In the genomic region with DNA sequence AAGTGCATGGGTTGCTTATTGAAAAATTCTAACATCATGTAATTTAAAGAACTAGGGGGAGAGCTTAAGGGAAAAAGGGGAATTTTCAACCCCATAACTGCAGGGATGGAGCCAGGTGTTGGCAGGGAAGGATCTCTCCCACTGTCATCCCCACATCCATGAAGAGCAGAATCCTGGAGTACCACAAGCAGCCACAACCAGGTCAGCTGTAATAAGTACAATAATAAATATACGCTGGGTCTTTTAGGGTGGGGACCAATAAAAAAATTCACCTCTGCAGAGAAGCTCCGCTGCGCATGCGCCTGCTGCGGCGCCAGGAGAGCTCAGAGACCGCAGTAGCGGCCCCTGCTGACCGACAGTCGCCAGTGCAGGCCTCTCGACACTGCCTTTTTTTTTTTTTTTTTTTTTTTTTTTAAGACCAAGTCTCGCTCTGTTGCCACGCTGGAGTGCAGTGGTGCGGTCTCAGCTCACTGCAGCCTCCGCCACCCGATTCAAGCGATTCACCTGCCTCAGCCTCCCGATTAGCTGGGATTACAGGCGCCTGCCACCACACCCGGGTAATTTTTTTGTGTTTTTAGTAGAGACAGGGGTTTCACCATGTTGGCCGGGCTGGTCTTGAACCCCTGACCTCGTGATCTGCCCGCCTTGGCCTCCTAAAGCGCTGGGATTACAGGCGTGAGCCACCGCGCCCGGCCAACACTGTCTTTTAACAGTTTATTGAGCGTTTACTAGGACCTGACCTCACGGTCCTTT, we compare ENCODE assay signal across 8 cellular contexts. TPM values are rescaled to one million over a fixed set of nuclear protein-coding genes. Genes with fewer than 3 reads are reported as not detected.
A peak's percentile ranks its signal among the peaks of the same experiment; 100 is the strongest.
DNase-seq lines count a peak whose midpoint lies in the region; ATAC-seq and TF ChIP-seq lines count a peak whose summit lies in the region.

No MANE protein-coding gene starts in this region.

- no peaks in the 10 kb centered on the region for H3K27me3 Mint-ChIP-seq in activated naive CD4-positive, alpha-beta T cell treated with anti-CD3 and anti-CD28 coated beads for 36 hours (ENCODE audit: low read depth)

- POLR2A ChIA-PET in AG04449 (lab: Yijun Ruan, JAX) (interaction anchor here (0.6 to 1.5 kb wide), 7 partner anchors 9 to 229 kb away, joined by 3 to 9 read pairs (median 5); no protein-coding TSS in a partner anchor), SK-N-SH (lab: Yijun Ruan, JAX) (interaction anchor here (0.6 to 1.4 kb wide), 10 partner anchors 8 to 225 kb away, joined by 3 to 15 read pairs (median 4); a partner anchor contains a TSS)

- TF ChIP-seq CTCF in AG04449 (IDR thresholded peaks at IDR 0.05; ENCODE audit: insufficient read depth, low read length, missing control alignments) (peak; percentile 78), SK-N-SH (IDR thresholded peaks at IDR 0.05) (peak; percentile 81), omental fat pad (IDR thresholded peaks at IDR 0.05) (peak in 1 of 3 donors; percentile 60), suprapubic skin (IDR thresholded peaks at IDR 0.05) (peak; percentile 66 to 85)

- H3K27me3 ChIP-seq in SK-N-SH (ENCODE audit: insufficient read depth) (no peaks in the 10 kb centered on the region), suprapubic skin (no peaks in the 10 kb centered on the region)

- CTCF ChIA-PET in AG04449 (lab: Yijun Ruan, JAX) (interaction anchor here (0.5 to 4.1 kb wide), 34 partner anchors 9 to 233 kb away, joined by 3 to 61 read pairs (median 6); a partner anchor contains a TSS), SK-N-SH (lab: Yijun Ruan, JAX) (interaction anchor here (0.5 to 2.3 kb wide), 31 partner anchors 8 to 671 kb away, joined by 3 to 38 read pairs (median 3); a partner anchor contains a TSS)
- CTCF ChIA-PET in activated naive CD4-positive, alpha-beta T cell treated with anti-CD3 and anti-CD28 coated beads for 36 hours (lab: Charles Lee) = interaction anchor here (0.6 to 1.7 kb wide), 20 partner anchors 9 to 1793 kb away, joined by 3 to 18 read pairs (median 4); a partner anchor contains a TSS

- H3K4me3 Mint-ChIP-seq in activated naive CD4-positive, alpha-beta T cell treated with anti-CD3 and anti-CD28 coated beads for 36 hours = peak overlapping the region; percentile 91

- DNase-seq in AG04449 (ENCODE audit: low read depth, low spot score) (no peak), NCI-H1092 (lab: John Stamatoyannopoulos, UW) (peak; percentile 83), SK-N-SH (peak; percentile 87), globus pallidus (ENCODE audit: low spot score) (peak; percentile 78), omental fat pad (ENCODE audit: low spot score) (peak; percentile 77), suprapubic skin (ENCODE audit: low spot score in 2 of 2) (peak in 1 of 2 donors; percentile 83)
- DNase-seq in activated naive CD4-positive, alpha-beta T cell treated with anti-CD3 and anti-CD28 coated beads for 36 hours = peak; percentile 92

- no peaks in the 10 kb centered on the region for H3K9me2 ChIP-seq in SK-N-SH

- intact Hi-C loops in activated naive CD4-positive, alpha-beta T cell treated with anti-CD3 and anti-CD28 coated beads for 36 hours (cut with micrococcal nuclease) = loop anchor here (2.0 to 5.0 kb wide), 6 partner anchors 17 to 925 kb away; a partner anchor contains a TSS

- H2AFZ ChIP-seq in SK-N-SH (ENCODE audit: low read depth) = peak overlapping the region; percentile 76; the same call in 1 of the 2 replicates

- H3K36me3 Mint-ChIP-seq in activated naive CD4-positive, alpha-beta T cell treated with anti-CD3 and anti-CD28 coated beads for 36 hours (ENCODE audit: low read depth) = peaks cover 24% of the 10 kb centered on the region

- peaks cover 40% of the 10 kb centered on the region for H3K4me1 Mint-ChIP-seq in activated naive CD4-positive, alpha-beta T cell treated with anti-CD3 and anti-CD28 coated beads for 36 hours (ENCODE audit: low read depth)

- H3K4me1 ChIP-seq in SK-N-SH (ENCODE audit: control insufficient read depth in 1 of 2, insufficient read depth in 2 of 2, low read depth in 1 of 2, low read length in 1 of 2) (peaks cover 11 to 29% of the 10 kb centered on the region in 2 experiments), suprapubic skin (peaks cover 50% of the 10 kb centered on the region)

- H3K9ac ChIP-seq in SK-N-SH = no peak overlapping the region; the same call in 1 of the 2 replicates

- TF ChIP-seq POLR2A in suprapubic skin (IDR thresholded peaks at IDR 0.05) = no peak

- H3K9me3 ChIP-seq in SK-N-SH = no peaks in the 10 kb centered on the region
- no peaks in the 10 kb centered on the region for H3K9me3 ChIP-seq in suprapubic skin

- peaks cover 16 to 19% of the 10 kb centered on the region in 2 experiments for H3K36me3 ChIP-seq in SK-N-SH (replicated peaks in 1 of 2; ENCODE audit: control insufficient read depth in 1 of 2, insufficient read depth in 2 of 2, low read length in 1 of 2)
- H3K36me3 ChIP-seq in suprapubic skin = peaks cover 15% of the 10 kb centered on the region

- 12% methylated on average over 30 of the region's 30 CpGs for WGBS in SK-N-SH (ENCODE audit: low lambda C conversion rate)
- WGBS in suprapubic skin = 11% methylated on average over 30 of the region's 30 CpGs

- TF ChIP-seq EP300 in SK-N-SH (IDR thresholded peaks at IDR 0.05; ENCODE audit: borderline replicate concordance in 1 of 2, low read depth in 1 of 2, low read length in 1 of 2) (no peak), suprapubic skin (IDR thresholded peaks at IDR 0.05) (no peak)

- no peaks in the 10 kb centered on the region for H3K9me3 Mint-ChIP-seq in activated naive CD4-positive, alpha-beta T cell treated with anti-CD3 and anti-CD28 coated beads for 36 hours

- peaks cover 25% of the 10 kb centered on the region for H3K79me2 ChIP-seq in SK-N-SH (ENCODE audit: insufficient read depth)

- H3K27ac Mint-ChIP-seq in activated naive CD4-positive, alpha-beta T cell treated with anti-CD3 and anti-CD28 coated beads for 36 hours = peak overlapping the region; percentile 56

- peaks cover 24% of the 10 kb centered on the region for H4K20me1 ChIP-seq in SK-N-SH (ENCODE audit: insufficient read depth)

- H3K27ac ChIP-seq in SK-N-SH (ENCODE audit: low read depth in 2 of 2, low read length in 1 of 2) (peak overlapping the region in 1 of 2 experiments; percentile 12; a peak in 1 of 4 replicates), suprapubic skin (no peak overlapping the region)

- peak; percentile 33; the same call in 1 of the 2 replicates for TF ChIP-seq RAD21 in SK-N-SH (IDR thresholded peaks at IDR 0.05; ENCODE audit: low read length)

- peak overlapping the region; percentile 43 for H3K4me3 ChIP-seq in AG04449 (ENCODE audit: low read depth, low read length)
- peak overlapping the region; percentile 30 to 31; a peak in 3 of 4 replicates for H3K4me3 ChIP-seq in SK-N-SH (ENCODE audit: low read depth in 2 of 2, low read length in 1 of 2)
- H3K4me3 ChIP-seq in suprapubic skin = peak overlapping the region; percentile 99

- peaks cover 27% of the 10 kb centered on the region for H3F3A ChIP-seq in SK-N-SH (replicated peaks; ENCODE audit: insufficient read depth)

- ATAC-seq in GM19035 (IDR thresholded peaks at IDR 0.05; ENCODE audit: unreplicated experiment) (peak; percentile 41), omental fat pad (ENCODE audit: low FRiP score) (no peak)

- peak overlapping the region; percentile 89 for H3K4me2 ChIP-seq in SK-N-SH

TF ChIP-seq in SK-N-SH, 30 proteins besides CTCF, POLR2A, EP300 and RAD21 (continues in another document):
- peak; percentile 95 for TF ChIP-seq NRF1 (IDR thresholded peaks at IDR 0.05; ENCODE audit: low read depth, low read length)
- TF ChIP-seq SMC3 (IDR thresholded peaks at IDR 0.05; ENCODE audit: low read depth, low read length) = 0 out of 2 replicates have a peak, but pooled peaks have one; percentile 28
- 0 out of 2 replicates have a peak, but pooled peaks have one; percentile 6 for TF ChIP-seq RCOR1 (IDR thresholded peaks at IDR 0.05; ENCODE audit: low read length)
- TF ChIP-seq SIN3A (IDR thresholded peaks at IDR 0.05; ENCODE audit: borderline replicate concordance, low read depth, low read length) = no peak
- TF ChIP-seq, protein P1, sequence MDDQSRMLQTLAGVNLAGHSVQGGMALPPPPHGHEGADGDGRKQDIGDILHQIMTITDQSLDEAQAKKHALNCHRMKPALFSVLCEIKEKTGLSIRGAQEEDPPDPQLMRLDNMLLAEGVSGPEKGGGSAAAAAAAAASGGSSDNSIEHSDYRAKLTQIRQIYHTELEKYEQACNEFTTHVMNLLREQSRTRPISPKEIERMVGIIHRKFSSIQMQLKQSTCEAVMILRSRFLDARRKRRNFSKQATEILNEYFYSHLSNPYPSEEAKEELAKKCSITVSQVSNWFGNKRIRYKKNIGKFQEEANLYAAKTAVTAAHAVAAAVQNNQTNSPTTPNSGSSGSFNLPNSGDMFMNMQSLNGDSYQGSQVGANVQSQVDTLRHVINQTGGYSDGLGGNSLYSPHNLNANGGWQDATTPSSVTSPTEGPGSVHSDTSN (IDR thresholded peaks at IDR 0.05) = no peak

RNA-seq across cellular contexts. Expression of a gene that starts 2.5 kb away (rescaled TPM):
- 1,295 and 1,553 TPM in 2 replicates for polyA plus RNA-seq in SK-N-SH (2012; rRNA removed)
- 756 and 1,170 TPM in 2 replicates for polyA plus RNA-seq in SK-N-SH (2012; cell fraction: cytosol; rRNA removed)
- polyA plus RNA-seq in SK-N-SH (2012; cell fraction: nucleus; rRNA removed) = 816 and 855 TPM in 2 replicates
- 1,000 to 10,000 TPM; 3,747 to 3,914 TPM for total RNA-seq in activated naive CD4-positive, alpha-beta T cell treated with anti-CD3 and anti-CD28 coated beads for 36 hours
- total RNA-seq in omental fat pad = 1,000 to 10,000 TPM; 1,922 to 2,283 (median 2,030) TPM
- 1,000 to 10,000 TPM; 1,423 to 2,137 (median 2,023) TPM for total RNA-seq in suprapubic skin

RNA-seq across cellular contexts. Expression of a gene that starts 16.9 kb away (rescaled TPM):
- 118 and 142 TPM in 2 replicates for polyA plus RNA-seq in SK-N-SH (2012; rRNA removed)
- 67.8 and 92.3 TPM in 2 replicates for polyA plus RNA-seq in SK-N-SH (2012; cell fraction: cytosol; rRNA removed)
- polyA plus RNA-seq in SK-N-SH (2012; cell fraction: nucleus; rRNA removed) = 184 and 238 TPM in 2 replicates
- 10 to 100 TPM; 19.3 to 19.6 TPM for total RNA-seq in activated naive CD4-positive, alpha-beta T cell treated with anti-CD3 and anti-CD28 coated beads for 36 hours
- total RNA-seq in omental fat pad = 10 to 100 TPM; 40.7 to 71.7 (median 56.9) TPM
- 10 to 100 TPM; 56.5 to 71.8 (median 61.7) TPM for total RNA-seq in suprapubic skin

RNA-seq across cellular contexts. Expression of a gene that starts 19.7 kb away (rescaled TPM):
- 7.7 and 14.1 TPM in 2 replicates for polyA plus RNA-seq in SK-N-SH (2012; rRNA removed)
- 4.8 and 7.9 TPM in 2 replicates for polyA plus RNA-seq in SK-N-SH (2012; cell fraction: cytosol; rRNA removed)
- 17.7 and 23.8 TPM in 2 replicates for polyA plus RNA-seq in SK-N-SH (2012; cell fraction: nucleus; rRNA removed)
- total RNA-seq in activated naive CD4-positive, alpha-beta T cell treated with anti-CD3 and anti-CD28 coated beads for 36 hours = 10 to 100 TPM; 16.1 to 20.1 TPM
- total RNA-seq in omental fat pad (10 to 100 TPM; 10.6 to 21.6 (median 11.2) TPM), suprapubic skin (10 to 100 TPM; 17.1 to 28.7 (median 22.6) TPM)

RNA-seq across cellular contexts. Expression of a gene that starts 54.9 kb away (rescaled TPM):
- not detected in 2 replicates for polyA plus RNA-seq in SK-N-SH (2012; rRNA removed)
- polyA plus RNA-seq in SK-N-SH (2012; cell fraction: cytosol; rRNA removed) = not detected in 2 replicates
- polyA plus RNA-seq in SK-N-SH (2012; cell fraction: nucleus; rRNA removed) = not detected in 2 replicates
- total RNA-seq in activated naive CD4-positive, alpha-beta T cell treated with anti-CD3 and anti-CD28 coated beads for 36 hours = not detected
- total RNA-seq in omental fat pad = not detected
- total RNA-seq in suprapubic skin = not detected

Comparison
In these comparisons a context has a peak if more than half of its experiments do, and no peak if none do; other contexts are left out.
1. H3K4me3 ChIP-seq: peak in every context shown above with its lines; median percentile 99 in suprapubic skin; 43 in AG04449; 30 in SK-N-SH.